In the genomic region with DNA sequence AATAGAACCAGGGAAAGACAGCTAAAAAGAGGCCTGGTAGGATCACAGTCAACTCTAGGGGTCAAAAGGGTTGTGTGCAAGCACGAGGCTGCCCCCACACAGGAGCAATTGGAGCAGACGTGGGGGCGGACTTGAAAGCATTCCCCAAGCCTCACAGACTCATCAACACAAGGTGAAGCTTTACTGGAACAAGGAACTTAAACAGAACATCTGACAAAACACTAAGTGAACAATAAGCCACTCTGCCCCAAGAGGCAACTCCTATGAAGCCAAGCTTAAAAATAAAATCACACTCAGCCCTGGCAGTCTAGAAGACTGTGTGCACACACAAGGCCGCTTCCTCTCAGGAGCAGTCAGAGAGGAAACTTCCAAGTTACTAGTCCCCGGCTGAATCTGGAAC, we compare ENCODE assay signal across 14 cellular contexts. TPM values are rescaled to one million over a fixed set of nuclear protein-coding genes. Genes with fewer than 3 reads are reported as not detected.
DNase-seq lines count a peak whose midpoint lies in the region; TF ChIP-seq lines count a peak whose summit lies in the region.
"Had no signal": no experiment of that assay in that cellular context is flagged by ENCODE, and none has a peak within 500 bp of the region (broad histone marks: within the 10 kb centered on the region; RNA-seq: fewer than 3 reads in every experiment).

No MANE protein-coding gene starts in this region.

- H3K27ac ChIP-seq in SK-N-MC, result peak overlapping the region; percentile 17
- no peak overlapping the region for H3K27ac ChIP-seq in adrenal gland
- H3K27ac ChIP-seq: thyroid gland had no signal

- H3K4me3 Mint-ChIP-seq in activated CD4-positive, alpha-beta T cell treated with anti-CD3 and anti-CD28 coated beads, Interleukin-2, amount 10 ng/mL, durations not matched to agents 24 days and 14 days, result no peak overlapping the region

- H3K9me3 ChIP-seq in SK-N-MC (ENCODE audit: low read depth, low read length) (no peaks in the 10 kb centered on the region), adrenal gland (replicated peaks in 1 of 3) (no peaks in the 10 kb centered on the region)
- H3K9me3 ChIP-seq: thyroid gland had no signal

- no peaks in the 10 kb centered on the region for H3K27me3 Mint-ChIP-seq in activated CD4-positive, alpha-beta T cell treated with anti-CD3 and anti-CD28 coated beads, Interleukin-2, amount 10 ng/mL, durations not matched to agents 24 days and 14 days

- no peaks in the 10 kb centered on the region for H3K4me1 ChIP-seq in adrenal gland (replicated peaks in 1 of 2)
- H3K4me1 ChIP-seq: thyroid gland had no signal

- H3K27me3 ChIP-seq in adrenal gland, result no peaks in the 10 kb centered on the region
- H3K27me3 ChIP-seq: thyroid gland had no signal

- H3K36me3 Mint-ChIP-seq in activated CD4-positive, alpha-beta T cell treated with anti-CD3 and anti-CD28 coated beads, Interleukin-2, amount 10 ng/mL, durations not matched to agents 24 days and 14 days (ENCODE audit: low read depth), result no peaks in the 10 kb centered on the region

- H3K4me3 ChIP-seq in SK-N-MC, result no peak overlapping the region
- no peak overlapping the region for H3K4me3 ChIP-seq in fibroblast of villous mesenchyme (ENCODE audit: low read depth, low read length)
- H3K4me3 ChIP-seq in skeletal muscle cell (ENCODE audit: low read depth, low read length), result no peak overlapping the region
- no peak overlapping the region for H3K4me3 ChIP-seq in adrenal gland
- H3K4me3 ChIP-seq: thyroid gland had no signal

- no peaks in the 10 kb centered on the region for H3K9me3 Mint-ChIP-seq in activated CD4-positive, alpha-beta T cell treated with anti-CD3 and anti-CD28 coated beads, Interleukin-2, amount 10 ng/mL, durations not matched to agents 24 days and 14 days

- no peak overlapping the region for H3K27ac Mint-ChIP-seq in activated CD4-positive, alpha-beta T cell treated with anti-CD3 and anti-CD28 coated beads, Interleukin-2, amount 10 ng/mL, durations not matched to agents 24 days and 14 days

- intact Hi-C loops in activated CD4-positive, alpha-beta T cell treated with anti-CD3 and anti-CD28 coated beads, Interleukin-2, amount 10 ng/mL, durations not matched to agents 24 days and 14 days (cut with micrococcal nuclease), result no loop called here
- intact Hi-C loops in adrenal gland (cut with DNase I), result no loop called here

- H3K36me3 ChIP-seq in SK-N-MC (ENCODE audit: insufficient read depth, low read length), result no peaks in the 10 kb centered on the region
- H3K36me3 ChIP-seq in adrenal gland (replicated peaks in 1 of 2), result no peaks in the 10 kb centered on the region
- H3K36me3 ChIP-seq: thyroid gland had no signal

- TF ChIP-seq CTCF in fibroblast of villous mesenchyme (IDR thresholded peaks at IDR 0.05; ENCODE audit: insufficient read depth, low read depth, low read length) (no peak), adrenal gland (IDR thresholded peaks at IDR 0.05) (no peak)

- TF ChIP-seq POLR2A in adrenal gland (IDR thresholded peaks at IDR 0.05), result no peak

- 65 to 73% (median 70%) methylated on average over 5 of the region's 5 CpGs for WGBS in adrenal gland, 4 donors

- peak; percentile 34 for DNase-seq in activated CD4-positive, alpha-beta T cell treated with anti-CD3 and anti-CD28 coated beads, Interleukin-2, amount 10 ng/mL, durations not matched to agents 24 days and 14 days
- no peak for DNase-seq in activated CD4-positive, alpha-beta T cell treated with anti-CD3 and anti-CD28 coated beads, Interleukin-2, amount 50 U/mL, for 4 hours
- DNase-seq in SK-N-MC (ENCODE audit: low read depth, low spot score) (no peak), fibroblast of villous mesenchyme (ENCODE audit: low read depth) (peak; percentile 61), skeletal muscle cell (ENCODE audit: low read depth) (peak; percentile 43), SK-N-DZ (ENCODE audit: low spot score) (no peak), adrenal gland (no peak), NK-92 (lab: John Stamatoyannopoulos, UW; ENCODE audit: unreplicated experiment) (no peak)
- DNase-seq: activated CD4-positive, alpha-beta T cell treated with anti-CD3 and anti-CD28 coated beads for 4 hours; activated naive CD4-positive, alpha-beta T cell; GF-D8; midbrain; NCI-H1436; thyroid gland had no signal

- no peaks in the 10 kb centered on the region for H3K4me1 Mint-ChIP-seq in activated CD4-positive, alpha-beta T cell treated with anti-CD3 and anti-CD28 coated beads, Interleukin-2, amount 10 ng/mL, durations not matched to agents 24 days and 14 days

- H3K9ac ChIP-seq in SK-N-MC (ENCODE audit: insufficient read length), result no peak overlapping the region

RNA-seq across cellular contexts. Expression of a gene that starts 32.2 kb away (rescaled TPM):
- total RNA-seq in activated CD4-positive, alpha-beta T cell treated with anti-CD3 and anti-CD28 coated beads, Interleukin-2, amount 10 ng/mL, durations not matched to agents 24 days and 14 days, result 0.49 and 0.66 TPM in 2 replicates
- total RNA-seq in fibroblast of villous mesenchyme, result 209 and 244 TPM in 2 replicates
- 29.0 and 44.2 TPM in 2 replicates for polyA plus RNA-seq in SK-N-DZ (2014; cell fraction: cytosol; rRNA removed)
- polyA plus RNA-seq in SK-N-DZ (2014; cell fraction: nucleus; rRNA removed), result 23.3 and 31.1 TPM in 2 replicates
- total RNA-seq in adrenal gland, result 10 to 100 TPM; 31.4 to 49.9 (median 45.5) TPM
- polyA plus RNA-seq in adrenal gland, result 10 to 100 TPM in 1 of 3 donors, 1 to 10 TPM in 2; 3.9 to 15.3 (median 7.0) TPM

Comparison
In these comparisons a context has a peak if more than half of its experiments do, and no peak if none do; other contexts are left out.
1. DNase-seq: peak in activated CD4-positive, alpha-beta T cell treated with anti-CD3 and anti-CD28 coated beads, Interleukin-2, amount 10 ng/mL, durations not matched to agents 24 days and 14 days (single experiment), fibroblast of villous mesenchyme (single experiment) and skeletal muscle cell (single experiment); none in activated CD4-positive, alpha-beta T cell treated with anti-CD3 and anti-CD28 coated beads, Interleukin-2, amount 50 U/mL, for 4 hours (0 of 2), SK-N-MC (single experiment), SK-N-DZ (single experiment), adrenal gland (0 of 7) and NK-92 (single experiment).
2. RNA of a gene that starts 32.2 kb away (total RNA-seq): 209 to 244 TPM in fibroblast of villous mesenchyme and 31.4 to 49.9 TPM in adrenal gland; 0.49 to 0.66 TPM in activated CD4-positive, alpha-beta T cell treated with anti-CD3 and anti-CD28 coated beads, Interleukin-2, amount 10 ng/mL, durations not matched to agents 24 days and 14 days; every median in the first group is over 10 times any median in the second.